Comparison of ENCODE assay signal across 19 cellular contexts in the genomic region with DNA sequence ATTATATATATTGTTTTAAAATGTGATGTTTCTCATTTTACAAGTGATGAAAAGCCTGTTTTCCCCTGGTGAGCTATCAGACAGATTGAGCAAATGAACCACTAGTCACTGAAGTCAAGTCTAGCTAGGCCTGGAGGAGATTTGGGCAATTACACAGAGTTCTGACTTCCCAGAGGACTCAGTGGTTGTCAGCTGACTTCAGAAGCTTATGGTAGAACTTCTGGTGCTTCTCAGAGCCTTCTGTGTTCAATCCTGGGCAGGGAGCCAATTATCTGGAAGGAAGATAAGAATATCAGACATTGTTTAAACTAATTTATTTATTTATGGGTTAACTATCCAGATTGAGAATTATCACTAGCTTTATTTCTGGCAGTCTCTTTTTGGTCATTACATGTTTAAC. TPM values are rescaled to one million over a fixed set of nuclear protein-coding genes. Genes with fewer than 3 reads are reported as not detected.
DNase-seq lines count a peak whose midpoint lies in the region; ATAC-seq and TF ChIP-seq lines count a peak whose summit lies in the region.
"Had no signal": no experiment of that assay in that cellular context is flagged by ENCODE, and none has a peak within 500 bp of the region (broad histone marks: within the 10 kb centered on the region; RNA-seq: fewer than 3 reads in every experiment).

No MANE protein-coding gene starts in this region.

- H3K23ac ChIP-seq in IMR-90 (ENCODE audit: low read depth, low read length), result no peak overlapping the region

- no peaks in the 10 kb centered on the region for H3K36me3 ChIP-seq in IMR-90 (ENCODE audit: control insufficient read depth, insufficient read depth, low read length)
- H3K36me3 ChIP-seq: BLaER1 treated with 17β-estradiol and CSF1 and Interleukin-3, amounts not matched to agents 10 nM and 100 nM; lower lobe of right lung; suprapubic skin had no signal

- in situ Hi-C loops in IMR-90 (cut with MboI; ENCODE audit: low sequenced_read_pairs), result no loop called here

- H2BK120ac ChIP-seq in IMR-90 (ENCODE audit: low read depth, low read length), result no peak overlapping the region

- H3K27me3 Mint-ChIP-seq in Calu3 (ENCODE audit: unreplicated experiment), result no peaks in the 10 kb centered on the region
- H3K27me3 Mint-ChIP-seq: activated CD4-positive, alpha-beta T cell treated with anti-CD3 and anti-CD28 coated beads for 36 hours; brain had no signal

- TF ChIP-seq CTCF in Calu3 (IDR thresholded peaks at IDR 0.05; ENCODE audit: unreplicated experiment) (no peak), IMR-90 (conservative IDR thresholded peaks at IDR 0.05; ENCODE audit: low read depth, low read length) (no peak), choroid plexus epithelial cell (conservative IDR thresholded peaks at IDR 0.05; ENCODE audit: low read depth, low read length) (no peak)

- POLR2A ChIA-PET in IMR-90 (lab: Charles Lee; ENCODE audit: unreplicated experiment), result no interaction called here

- H3K18ac ChIP-seq in IMR-90 (ENCODE audit: low read depth, low read length), result no peak overlapping the region; the same call in 1 of the 2 replicates

- peaks cover 2% of the 10 kb centered on the region; the same call in 1 of the 2 replicates for H3K4me1 ChIP-seq in IMR-90 (ENCODE audit: control insufficient read depth, insufficient read depth, low read length)
- H3K4me1 ChIP-seq: BLaER1 treated with 17β-estradiol and CSF1 and Interleukin-3, amounts not matched to agents 10 nM and 100 nM; lower lobe of right lung; psoas muscle; suprapubic skin had no signal

- peak; percentile 35 for DNase-seq in Calu3
- peak; percentile 59 for DNase-seq in IMR-90
- DNase-seq in choroid plexus epithelial cell (ENCODE audit: low read depth), result peak; percentile 71
- DNase-seq in mucosa of gallbladder (ENCODE audit: low spot score), result peak; percentile 25
- no peak for DNase-seq in NCI-H146 treated with DMSO at 0.1 percent for 48 hours (lab: John Stamatoyannopoulos, UW; ENCODE audit: unreplicated experiment)
- no peak for DNase-seq in activated CD4-positive, alpha-beta T cell treated with anti-CD3 and anti-CD28 coated beads for 48 hours
- no peak for DNase-seq in stimulated activated CD8-positive, alpha-beta memory T cell treated with anti-CD3 and anti-CD28 coated beads, Interleukin-4, amount 100 ng/mL, for 48 hours
- DNase-seq: activated CD4-positive, alpha-beta T cell treated with anti-CD3 and anti-CD28 coated beads for 36 hours; activated naive CD4-positive, alpha-beta T cell treated with anti-CD3 and anti-CD28 coated beads for 36 hours; Karpas-422; lower lobe of right lung; natural killer cell; NCI-H1436 treated with DMSO at 0.1 percent for 48 hours; NCI-H748 treated with DMSO at 0.1 percent for 48 hours; psoas muscle; T-helper 2 cell had no signal

- no peak overlapping the region for H3K4me2 ChIP-seq in IMR-90 (ENCODE audit: low read depth, low read length)
- H3K4me2 ChIP-seq: BLaER1 treated with 17β-estradiol and CSF1 and Interleukin-3, amounts not matched to agents 10 nM and 100 nM had no signal

- H3K36me3 Mint-ChIP-seq in Calu3 (ENCODE audit: insufficient read depth, unreplicated experiment), result no peaks in the 10 kb centered on the region
- H3K36me3 Mint-ChIP-seq: brain, natural killer cell had no signal

- no peaks in the 10 kb centered on the region for H4K20me1 ChIP-seq in IMR-90 (ENCODE audit: insufficient read depth, low read length)
- H4K20me1 ChIP-seq: BLaER1 treated with 17β-estradiol and CSF1 and Interleukin-3, amounts not matched to agents 10 nM and 100 nM had no signal

- no peaks in the 10 kb centered on the region for H3K9me3 Mint-ChIP-seq in Calu3 (ENCODE audit: low read depth, unreplicated experiment)

- H3K9me3 ChIP-seq in IMR-90 (ENCODE audit: control insufficient read depth, insufficient read depth, low read length), result no peaks in the 10 kb centered on the region
- H3K9me3 ChIP-seq: BLaER1 treated with 17β-estradiol and CSF1 and Interleukin-3, amounts not matched to agents 10 nM and 100 nM; lower lobe of right lung; psoas muscle; suprapubic skin had no signal

- no peak overlapping the region for H3K4me3 ChIP-seq in IMR-90 (ENCODE audit: insufficient read depth, low read depth, low read length)
- H3K4me3 ChIP-seq in choroid plexus epithelial cell (ENCODE audit: low read depth, low read length), result no peak overlapping the region
- H3K4me3 ChIP-seq: BLaER1 treated with 17β-estradiol and CSF1 and Interleukin-3, amounts not matched to agents 10 nM and 100 nM; lower lobe of right lung; psoas muscle; suprapubic skin had no signal

- CTCF ChIA-PET in Calu3 (lab: Charles Lee) (interaction anchor here (0.5 to 0.6 kb wide), 2 partner anchors 454 to 1964 kb away, joined by 3 to 4 read pairs; no protein-coding TSS in a partner anchor), IMR-90 (lab: Yijun Ruan, JAX) (interaction anchor here (0.7 kb wide), 1 partner anchor 291 kb away, joined by 3 read pairs; no protein-coding TSS in a partner anchor)

- H4K91ac ChIP-seq in IMR-90 (ENCODE audit: insufficient read depth, low read depth, low read length), result no peak overlapping the region

- no peak for TF ChIP-seq RAD21 in IMR-90 (IDR thresholded peaks at IDR 0.05; ENCODE audit: low read length)

- BruUV-seq in Calu3 (replicated peaks; lab: Mats Ljungman, UMichigan), result no TSS peak
- BruUV-seq in IMR-90 (replicated peaks; lab: Mats Ljungman, UMichigan), result no TSS peak

- no peak overlapping the region for H3K4me3 Mint-ChIP-seq in Calu3 (ENCODE audit: low read depth, unreplicated experiment)
- H3K4me3 Mint-ChIP-seq: activated CD4-positive, alpha-beta T cell treated with anti-CD3 and anti-CD28 coated beads for 36 hours; activated naive CD4-positive, alpha-beta T cell treated with anti-CD3 and anti-CD28 coated beads for 36 hours; brain; natural killer cell had no signal

- H3K9me1 ChIP-seq in IMR-90 (ENCODE audit: insufficient read depth, low read length), result no peaks in the 10 kb centered on the region; the same call in 1 of the 2 replicates

- intact Hi-C loops in Calu3 (cut with micrococcal nuclease; ENCODE audit: unreplicated experiment) (no loop called here), IMR-90 (cut with micrococcal nuclease) (no loop called here)

- dilution Hi-C loops in IMR-90 (cut with HindIII; ENCODE audit: low sequenced_read_pairs, unreplicated experiment), result no loop called here

- no peak overlapping the region for H2BK20ac ChIP-seq in IMR-90 (ENCODE audit: low read depth, low read length)

- no peak overlapping the region for H2AK9ac ChIP-seq in IMR-90 (replicated peaks; ENCODE audit: low read depth, low read length, poor library complexity)

- H3K4ac ChIP-seq in IMR-90 (ENCODE audit: low read depth, low read length), result no peak overlapping the region

- H4K8ac ChIP-seq in IMR-90 (ENCODE audit: low read depth in 2 of 2, low read length in 2 of 2), result no peak overlapping the region

- no peak for ATAC-seq in IMR-90 (ENCODE audit: low read depth)
- ATAC-seq: activated CD4-positive, alpha-beta T cell treated with anti-CD3 and anti-CD28 coated beads for 36 hours; lower lobe of right lung; natural killer cell; psoas muscle had no signal

- H3K27me3 ChIP-seq in IMR-90 (ENCODE audit: control insufficient read depth, insufficient read depth, low read length), result no peaks in the 10 kb centered on the region
- H3K27me3 ChIP-seq: BLaER1 treated with 17β-estradiol and CSF1 and Interleukin-3, amounts not matched to agents 10 nM and 100 nM; suprapubic skin had no signal

- H2BK5ac ChIP-seq in IMR-90 (ENCODE audit: low read depth, low read length, poor library complexity, severe bottlenecking), result no peak overlapping the region

- peaks cover 17% of the 10 kb centered on the region for H3K4me1 Mint-ChIP-seq in Calu3 (ENCODE audit: low read depth, unreplicated experiment)
- H3K4me1 Mint-ChIP-seq: activated CD4-positive, alpha-beta T cell treated with anti-CD3 and anti-CD28 coated beads for 36 hours; brain; natural killer cell had no signal

- no peak overlapping the region for H3K56ac ChIP-seq in IMR-90 (ENCODE audit: extremely low read depth, insufficient read depth, low read length)

- H3K27ac Mint-ChIP-seq in Calu3 (ENCODE audit: unreplicated experiment), result peak overlapping the region; percentile 5
- H3K27ac Mint-ChIP-seq: activated CD4-positive, alpha-beta T cell treated with anti-CD3 and anti-CD28 coated beads for 36 hours; activated naive CD4-positive, alpha-beta T cell treated with anti-CD3 and anti-CD28 coated beads for 36 hours; natural killer cell had no signal

- no peak overlapping the region for H4K5ac ChIP-seq in IMR-90 (ENCODE audit: low read depth, low read length)

- no peak overlapping the region for H2BK15ac ChIP-seq in IMR-90 (ENCODE audit: low read depth, low read length)

- no peaks in the 10 kb centered on the region for H3K79me1 ChIP-seq in IMR-90 (ENCODE audit: low read depth in 1 of 2, low read length in 2 of 2)

- no peak overlapping the region for H2AK5ac ChIP-seq in IMR-90 (ENCODE audit: low read depth, low read length)

- H3K27ac ChIP-seq in IMR-90 (ENCODE audit: insufficient read depth, low read length), result no peak overlapping the region
- H3K27ac ChIP-seq: BLaER1 treated with 17β-estradiol and CSF1 and Interleukin-3, amounts not matched to agents 10 nM and 100 nM; lower lobe of right lung; psoas muscle; suprapubic skin had no signal

- no peak overlapping the region for H3K9ac ChIP-seq in IMR-90 (ENCODE audit: low read depth, low read length)
- H3K9ac ChIP-seq: BLaER1 treated with 17β-estradiol and CSF1 and Interleukin-3, amounts not matched to agents 10 nM and 100 nM had no signal

- H3K14ac ChIP-seq in IMR-90 (replicated peaks; ENCODE audit: low read depth, low read length), result no peak overlapping the region

- H2AFZ ChIP-seq in IMR-90 (replicated peaks; ENCODE audit: low read length, poor library complexity), result no peak overlapping the region

- TF ChIP-seq POLR2A in IMR-90 (IDR thresholded peaks at IDR 0.05; ENCODE audit: low read depth, low read length), result no peak

TF ChIP-seq in IMR-90, 13 proteins besides CTCF, POLR2A, EP300 and RAD21 (continues in another document):
- TF ChIP-seq MXI1 (IDR thresholded peaks at IDR 0.05; ENCODE audit: borderline replicate concordance, low read depth, low read length) (no peak), MAZ (IDR thresholded peaks at IDR 0.05; ENCODE audit: borderline replicate concordance, low read depth, low read length) (no peak), MAFK (IDR thresholded peaks at IDR 0.05; ENCODE audit: low read depth, low read length) (no peak), CHD1 (IDR thresholded peaks at IDR 0.05; ENCODE audit: low read depth, low read length) (no peak), CEBPB (IDR thresholded peaks at IDR 0.05; ENCODE audit: low read depth, low read length) (no peak), RCOR1 (IDR thresholded peaks at IDR 0.05; ENCODE audit: insufficient replicate concordance, low read length) (no peak), BHLHE40 (IDR thresholded peaks at IDR 0.05; ENCODE audit: low read depth, low read length) (no peak), SMC3 (IDR thresholded peaks at IDR 0.05; ENCODE audit: low read depth, low read length) (no peak)

RNA-seq across cellular contexts. Expression of a gene that starts 37.7 kb away (rescaled TPM):
- total RNA-seq in Calu3 (2022), result 36.7 and 36.9 TPM in 2 replicates
- 19.2 and 20.6 TPM in 2 replicates for total RNA-seq in IMR-90 (2012; rRNA removed)
- 2.4 and 3.8 TPM in 2 replicates for polyA plus RNA-seq in IMR-90 (2012; rRNA removed)
- polyA plus RNA-seq in IMR-90 (2012; cell fraction: cytosol; rRNA removed), result 0.64 and 0.94 TPM in 2 replicates
- polyA plus RNA-seq in IMR-90 (2012; cell fraction: nucleus; rRNA removed; ENCODE audit: low replicate concordance), result 0.32 and 3.7 TPM in 2 replicates
- total RNA-seq in mucosa of gallbladder, result 34.2 TPM
- total RNA-seq: activated naive CD4-positive, alpha-beta T cell treated with anti-CD3 and anti-CD28 coated beads for 36 hours; natural killer cell had no signal

Comparison
In these comparisons a context has a peak if more than half of its experiments do, and no peak if none do; other contexts are left out.
1. DNase-seq: peak in Calu3 (single experiment), IMR-90 (single experiment), choroid plexus epithelial cell (single experiment) and mucosa of gallbladder (single experiment); none in NCI-H146 treated with DMSO at 0.1 percent for 48 hours (single experiment), activated CD4-positive, alpha-beta T cell treated with anti-CD3 and anti-CD28 coated beads for 48 hours (single experiment) and stimulated activated CD8-positive, alpha-beta memory T cell treated with anti-CD3 and anti-CD28 coated beads, Interleukin-4, amount 100 ng/mL, for 48 hours (single experiment).